Comparison of ENCODE assay signal across 1 cellular context in genomic region chr4:6719611-6720179, GRCh38.
TF ChIP-seq lines count a peak whose summit lies in the region.

No MANE protein-coding gene starts in this region.

TF ChIP-seq in IMR-90, 13 proteins besides CTCF, POLR2A, EP300 and RAD21:
- TF ChIP-seq BHLHE40 (IDR thresholded peaks at IDR 0.05; ENCODE audit: low read depth, low read length): no peak
- no peak for TF ChIP-seq NFE2L2 (IDR thresholded peaks at IDR 0.05; ENCODE audit: low read depth, low read length)
- no peak for TF ChIP-seq RCOR1 (IDR thresholded peaks at IDR 0.05; ENCODE audit: insufficient replicate concordance, low read length)
- no peak for TF ChIP-seq RFX5 (IDR thresholded peaks at IDR 0.05; ENCODE audit: low read depth, low read length)
- TF ChIP-seq ELK1 (IDR thresholded peaks at IDR 0.05; ENCODE audit: borderline replicate concordance, low read depth, low read length): no peak
- TF ChIP-seq FOS (IDR thresholded peaks at IDR 0.05; ENCODE audit: low read depth, low read length): no peak
- TF ChIP-seq MAZ (IDR thresholded peaks at IDR 0.05; ENCODE audit: borderline replicate concordance, low read depth, low read length): no peak
- no peak for TF ChIP-seq MXI1 (IDR thresholded peaks at IDR 0.05; ENCODE audit: borderline replicate concordance, low read depth, low read length)
